Comparison of ENCODE assay signal across 1 cellular context in the genomic region with DNA sequence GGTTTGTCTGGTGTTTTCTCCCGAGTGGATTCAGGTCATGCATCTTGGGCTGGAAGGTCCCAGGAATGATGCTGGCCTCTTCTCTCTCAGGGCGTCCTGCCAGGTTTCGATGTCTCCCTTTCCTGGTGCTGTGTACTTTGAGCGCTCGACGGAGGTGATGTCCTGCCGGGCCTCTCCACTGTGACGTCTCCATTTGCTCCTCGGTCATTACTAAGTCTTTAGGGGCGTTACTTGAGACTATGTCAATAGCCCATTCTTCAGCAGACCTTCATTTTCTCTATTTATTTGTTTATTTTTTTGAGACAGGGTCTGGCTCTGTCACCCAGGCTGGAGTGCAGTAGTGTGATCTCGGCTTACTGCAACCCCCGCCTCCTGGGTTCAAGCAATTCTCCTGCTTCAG.
TF ChIP-seq lines count a peak whose summit lies in the region.

No MANE protein-coding gene starts in this region.

TF ChIP-seq in HepG2, 621 proteins besides CTCF, POLR2A, EP300 and RAD21 (continued from another document):
- TF ChIP-seq USF2 (IDR thresholded peaks at IDR 0.05; ENCODE audit: low read depth, low read length) (no peak), USF2 (CRISPR knock-in tag; IDR thresholded peaks at IDR 0.05; ENCODE audit: borderline replicate concordance) (no peak), ONECUT2 (CRISPR knock-in tag; IDR thresholded peaks at IDR 0.05) (no peak), FOXK1 (CRISPR knock-in tag; IDR thresholded peaks at IDR 0.05; ENCODE audit: borderline replicate concordance, low read depth) (no peak), PRMT3 (CRISPR knock-in tag; IDR thresholded peaks at IDR 0.05; ENCODE audit: borderline replicate concordance, low read depth) (no peak), AKAP8 (CRISPR knock-in tag; IDR thresholded peaks at IDR 0.05) (no peak), ZSCAN31 (CRISPR knock-in tag; IDR thresholded peaks at IDR 0.05; ENCODE audit: low read depth) (no peak), ZNF562 (CRISPR knock-in tag; IDR thresholded peaks at IDR 0.05; ENCODE audit: borderline replicate concordance) (no peak), ZNF761 (CRISPR knock-in tag; conservative IDR thresholded peaks at IDR 0.05) (no peak), SKI (IDR thresholded peaks at IDR 0.05; ENCODE audit: partially characterized antibody) (no peak), ZNF598 (CRISPR knock-in tag; IDR thresholded peaks at IDR 0.05; ENCODE audit: borderline replicate concordance) (no peak), DR1 (CRISPR knock-in tag; IDR thresholded peaks at IDR 0.05) (no peak)
- TF ChIP-seq, protein P1, sequence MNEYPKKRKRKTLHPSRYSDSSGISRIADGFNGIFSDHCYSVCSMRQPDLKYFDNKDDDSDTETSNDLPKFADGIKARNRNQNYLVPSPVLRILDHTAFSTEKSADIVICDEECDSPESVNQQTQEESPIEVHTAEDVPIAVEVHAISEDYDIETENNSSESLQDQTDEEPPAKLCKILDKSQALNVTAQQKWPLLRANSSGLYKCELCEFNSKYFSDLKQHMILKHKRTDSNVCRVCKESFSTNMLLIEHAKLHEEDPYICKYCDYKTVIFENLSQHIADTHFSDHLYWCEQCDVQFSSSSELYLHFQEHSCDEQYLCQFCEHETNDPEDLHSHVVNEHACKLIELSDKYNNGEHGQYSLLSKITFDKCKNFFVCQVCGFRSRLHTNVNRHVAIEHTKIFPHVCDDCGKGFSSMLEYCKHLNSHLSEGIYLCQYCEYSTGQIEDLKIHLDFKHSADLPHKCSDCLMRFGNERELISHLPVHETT (CRISPR knock-in tag; conservative IDR thresholded peaks at IDR 0.05) = no peak
